In the genomic region with DNA sequence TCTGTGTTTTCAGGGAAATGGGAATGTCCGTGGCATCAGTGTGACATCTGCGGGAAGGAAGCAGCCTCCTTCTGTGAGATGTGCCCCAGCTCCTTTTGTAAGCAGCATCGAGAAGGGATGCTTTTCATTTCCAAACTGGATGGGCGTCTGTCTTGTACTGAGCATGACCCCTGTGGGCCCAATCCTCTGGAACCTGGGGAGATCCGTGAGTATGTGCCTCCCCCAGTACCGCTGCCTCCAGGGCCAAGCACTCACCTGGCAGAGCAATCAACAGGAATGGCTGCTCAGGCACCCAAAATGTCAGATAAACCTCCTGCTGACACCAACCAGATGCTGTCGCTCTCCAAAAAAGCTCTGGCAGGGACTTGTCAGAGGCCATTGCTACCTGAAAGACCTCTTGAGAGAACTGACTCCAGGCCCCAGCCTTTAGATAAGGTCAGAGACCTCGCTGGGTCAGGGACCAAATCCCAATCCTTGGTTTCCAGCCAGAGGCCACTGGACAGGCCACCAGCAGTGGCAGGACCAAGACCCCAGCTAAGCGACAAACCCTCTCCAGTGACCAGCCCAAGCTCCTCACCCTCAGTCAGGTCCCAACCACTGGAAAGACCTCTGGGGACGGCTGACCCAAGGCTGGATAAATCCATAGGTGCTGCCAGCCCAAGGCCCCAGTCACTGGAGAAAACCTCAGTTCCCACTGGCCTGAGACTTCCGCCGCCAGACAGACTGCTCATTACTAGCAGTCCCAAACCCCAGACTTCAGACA, we compare ENCODE assay signal across 19 cellular contexts.
"Had no signal": no experiment of that assay in that cellular context is flagged by ENCODE, and none has a peak within 500 bp of the region (broad histone marks: within the 10 kb centered on the region; RNA-seq: fewer than 3 reads in every experiment).

No MANE protein-coding gene starts in this region.

- H3K4me1 ChIP-seq: right lobe of liver, testis had no signal

- ATAC-seq: gastroesophageal sphincter; naive thymus-derived CD4-positive, alpha-beta T cell; WTC11 had no signal

- H3K27ac Mint-ChIP-seq: activated naive CD8-positive, alpha-beta T cell treated with anti-CD3 and anti-CD28 coated beads for 36 hours; WTC11 had no signal

- H3K27ac ChIP-seq: esophagus squamous epithelium, gastroesophageal sphincter, left ventricle myocardium inferior, right lobe of liver, skin epidermis, testis, vagina had no signal

- H3K27me3 ChIP-seq: esophagus squamous epithelium, gastroesophageal sphincter, right lobe of liver, testis, vagina had no signal

- H3K9me3 Mint-ChIP-seq: activated CD4-positive, alpha-beta memory T cell treated with anti-CD3 and anti-CD28 coated beads, Interleukin-2, amount 10 ng/mL, durations not matched to agents 7 days and 5 days; activated naive CD8-positive, alpha-beta T cell treated with anti-CD3 and anti-CD28 coated beads for 36 hours; central memory CD8-positive, alpha-beta T cell; naive thymus-derived CD4-positive, alpha-beta T cell; WTC11 had no signal

- H3K4me3 Mint-ChIP-seq: activated CD4-positive, alpha-beta memory T cell treated with anti-CD3 and anti-CD28 coated beads, Interleukin-2, amount 10 ng/mL, durations not matched to agents 7 days and 5 days; activated naive CD8-positive, alpha-beta T cell treated with anti-CD3 and anti-CD28 coated beads for 36 hours; central memory CD8-positive, alpha-beta T cell; WTC11 had no signal

- DNase-seq: activated CD4-positive, alpha-beta memory T cell treated with anti-CD3 and anti-CD28 coated beads, Interleukin-2, amount 10 ng/mL, durations not matched to agents 7 days and 5 days; activated CD4-positive, alpha-beta T cell treated with anti-CD3 and anti-CD28 coated beads for 4 hours; activated naive CD4-positive, alpha-beta T cell treated with Interleukin-2 at 50 U/mL for 16 hours; activated naive CD8-positive, alpha-beta T cell treated with anti-CD3 and anti-CD28 coated beads for 36 hours; effector memory CD4-positive, alpha-beta T cell; esophagus squamous epithelium; hypothalamus; left ventricle myocardium inferior; naive thymus-derived CD4-positive, alpha-beta T cell; right lobe of liver; stimulated activated CD4-positive, alpha-beta T cell treated with anti-CD3 and anti-CD28 coated beads, Interleukin-1b, Interleukin-23, amount 100 ng/mL, for 48 hours; T-helper 9 cell; testis; trophoblast cell had no signal

- H3K27me3 Mint-ChIP-seq: activated CD4-positive, alpha-beta memory T cell treated with anti-CD3 and anti-CD28 coated beads, Interleukin-2, amount 10 ng/mL, durations not matched to agents 7 days and 5 days; activated naive CD8-positive, alpha-beta T cell treated with anti-CD3 and anti-CD28 coated beads for 36 hours; central memory CD8-positive, alpha-beta T cell; naive thymus-derived CD4-positive, alpha-beta T cell had no signal

- H3K4me3 ChIP-seq: esophagus squamous epithelium, gastroesophageal sphincter, left ventricle myocardium inferior, right lobe of liver, skin epidermis, testis, vagina had no signal

- H3K9me3 ChIP-seq: esophagus squamous epithelium, gastroesophageal sphincter, left ventricle myocardium inferior, right lobe of liver, testis, vagina had no signal
